Comparison of ENCODE assay signal across 17 cellular contexts in genomic region chr1:175882192-175882591, GRCh38.
DNase-seq lines count a peak whose midpoint lies in the region; TF ChIP-seq lines count a peak whose summit lies in the region.
"Had no signal": no experiment of that assay in that cellular context is flagged by ENCODE, and none has a peak within 500 bp of the region (broad histone marks: within the 10 kb centered on the region; RNA-seq: fewer than 3 reads in every experiment).

No MANE protein-coding gene starts in this region.

- H3K27ac ChIP-seq in HEK293 (ENCODE audit: extremely low read depth, low read depth, low read length) (no peak overlapping the region), sigmoid colon (no peak overlapping the region)
- H3K27ac ChIP-seq: 22Rv1, A549, BLaER1, GM23248 had no signal

- TF ChIP-seq CTCF in HEK293 (tag by site-specific recombination; IDR thresholded peaks at IDR 0.05) (no peak), neural crest cell (conservative IDR thresholded peaks at IDR 0.05) (no peak), sigmoid colon (IDR thresholded peaks at IDR 0.05) (no peak), foreskin fibroblast (IDR thresholded peaks at IDR 0.05; ENCODE audit: low read depth, low read length) (no peak)

- WGBS in sigmoid colon, 2 donors, result 91 to 94% methylated on average over 1 of the region's 1 CpG

- H3K4me1 Mint-ChIP-seq in neural crest cell, result peaks cover 58% of the 10 kb centered on the region
- H3K4me1 Mint-ChIP-seq: CD14-positive monocyte; CD4-positive, alpha-beta memory T cell had no signal

- H3K9me3 ChIP-seq in HEK293 (ENCODE audit: control insufficient read depth, insufficient read depth, low read depth, low read length) (no peaks in the 10 kb centered on the region), sigmoid colon (no peaks in the 10 kb centered on the region)
- H3K9me3 ChIP-seq: A549, BLaER1 had no signal

- CTCF ChIA-PET in HEK293 (lab: Yijun Ruan, JAX), result no interaction called here

- peak overlapping the region; percentile 8 for H3K27ac Mint-ChIP-seq in neural crest cell (ENCODE audit: unreplicated experiment)
- H3K27ac Mint-ChIP-seq: CD4-positive, alpha-beta memory T cell; IgD-negative memory B cell had no signal

- H3K27me3 ChIP-seq in sigmoid colon, result no peaks in the 10 kb centered on the region
- H3K27me3 ChIP-seq: BLaER1 had no signal

- H3K36me3 Mint-ChIP-seq in neural crest cell (ENCODE audit: low read depth), result no peaks in the 10 kb centered on the region
- H3K36me3 Mint-ChIP-seq: CD14-positive monocyte; CD4-positive, alpha-beta memory T cell had no signal

- TF ChIP-seq POLR2A in sigmoid colon (IDR thresholded peaks at IDR 0.05), result no peak

- no peak for TF ChIP-seq EP300 in sigmoid colon (IDR thresholded peaks at IDR 0.05)

- peak; percentile 29 for DNase-seq in islet precursor cell
- no peak for DNase-seq in neural crest cell (ENCODE audit: low read depth, low spot score)
- peak; percentile 34 for DNase-seq in sigmoid colon
- no peak for DNase-seq in NCI-H2171 (lab: John Stamatoyannopoulos, UW)
- no peak for DNase-seq in stimulated activated CD4-positive, alpha-beta T cell treated with anti-CD3 and anti-CD28 coated beads, Interleukin-12 subunit alpha, Interleukin-12 subunit beta, amount 100 ng/mL, for 4 hours
- DNase-seq in foreskin fibroblast, result no peak
- DNase-seq: CD4-positive, alpha-beta memory T cell; DMS153; DMS79; GDM1; GM23248 had no signal

- H3K4me1 ChIP-seq in HEK293 (ENCODE audit: control insufficient read depth, insufficient read depth, low read length), result no peaks in the 10 kb centered on the region
- H3K4me1 ChIP-seq in sigmoid colon, result peaks cover 0 to 8% (median 4%) of the 10 kb centered on the region in 4 donors
- H3K4me1 ChIP-seq: A549 had no signal

- no peak overlapping the region for H3K4me3 ChIP-seq in HEK293 (ENCODE audit: low read depth, low read length)
- no peak overlapping the region for H3K4me3 ChIP-seq in sigmoid colon
- no peak overlapping the region for H3K4me3 ChIP-seq in foreskin fibroblast (ENCODE audit: low read depth in 1 of 2, low read length in 2 of 2)
- H3K4me3 ChIP-seq: A549, BLaER1, GM23248 had no signal

- POLR2A ChIA-PET in HEK293 (lab: Yijun Ruan, JAX), result no interaction called here

- no peaks in the 10 kb centered on the region for H3K9me3 Mint-ChIP-seq in neural crest cell
- H3K9me3 Mint-ChIP-seq: CD4-positive, alpha-beta memory T cell had no signal

- intact Hi-C loops in sigmoid colon (cut with DNase I), result no loop called here

- no peaks in the 10 kb centered on the region for H3K27me3 Mint-ChIP-seq in neural crest cell (ENCODE audit: low read depth)
- H3K27me3 Mint-ChIP-seq: CD4-positive, alpha-beta memory T cell; IgD-negative memory B cell had no signal

- H3K4me3 Mint-ChIP-seq in neural crest cell, result no peak overlapping the region
- H3K4me3 Mint-ChIP-seq: CD14-positive monocyte; CD4-positive, alpha-beta memory T cell; IgD-negative memory B cell had no signal

- H3K36me3 ChIP-seq in HEK293 (ENCODE audit: control insufficient read depth in 2 of 2, insufficient read depth in 1 of 2, low read length in 2 of 2), result no peaks in the 10 kb centered on the region
- H3K36me3 ChIP-seq in sigmoid colon, result no peaks in the 10 kb centered on the region
- H3K36me3 ChIP-seq: BLaER1 had no signal

TF ChIP-seq in HEK293, 187 proteins besides CTCF, POLR2A, EP300 and RAD21:
- TF ChIP-seq ZNF121 (tag by site-specific recombination; IDR thresholded peaks at IDR 0.05), result no peak
- peak; percentile 93 for TF ChIP-seq ZNF623 (tag by site-specific recombination; IDR thresholded peaks at IDR 0.05)
- no peak for TF ChIP-seq ZNF791 (tag by site-specific recombination; IDR thresholded peaks at IDR 0.05)

Comparison
In these comparisons a context has a peak if more than half of its experiments do, and no peak if none do; other contexts are left out.
1. DNase-seq: peak in islet precursor cell (single experiment) and sigmoid colon (single experiment); none in neural crest cell (single experiment), NCI-H2171 (single experiment), stimulated activated CD4-positive, alpha-beta T cell treated with anti-CD3 and anti-CD28 coated beads, Interleukin-12 subunit alpha, Interleukin-12 subunit beta, amount 100 ng/mL, for 4 hours (single experiment) and foreskin fibroblast (0 of 2).